Comparison of ENCODE assay signal across 11 cellular contexts in genomic region chr21:41764558-41765392, GRCh38. TPM values are rescaled to one million over a fixed set of nuclear protein-coding genes. Genes with fewer than 3 reads are reported as not detected.
DNase-seq lines count a peak whose midpoint lies in the region; ATAC-seq and TF ChIP-seq lines count a peak whose summit lies in the region.
"Had no signal": no experiment of that assay in that cellular context is flagged by ENCODE, and none has a peak within 500 bp of the region (broad histone marks: within the 10 kb centered on the region; RNA-seq: fewer than 3 reads in every experiment).

No MANE protein-coding gene starts in this region.

- intact Hi-C loops in left ventricle myocardium inferior (cut with micrococcal nuclease), result no loop called here

- H3K27me3 ChIP-seq in Peyer's patch (peaks cover 0 to 22% of the 10 kb centered on the region in 2 donors), foreskin keratinocyte (no peaks in the 10 kb centered on the region), parathyroid adenoma (ENCODE audit: control insufficient read depth, insufficient read depth, low read length) (no peaks in the 10 kb centered on the region), left ventricle myocardium inferior (ENCODE audit: low read depth) (peaks cover 100% of the 10 kb centered on the region)

- H3K4me3 ChIP-seq in Peyer's patch (peak overlapping the region in 2 of 4 donors; percentile 76 to 84), parathyroid adenoma (ENCODE audit: low read depth, low read length) (peak overlapping the region; percentile 79), left ventricle myocardium inferior (no peak overlapping the region)

- H2AFZ ChIP-seq in parathyroid adenoma, result no peak overlapping the region

- ATAC-seq in foreskin keratinocyte, result no peak
- ATAC-seq in GM21367 (IDR thresholded peaks at IDR 0.05; ENCODE audit: unreplicated experiment), result no peak

- peak overlapping the region; percentile 88 for H3K4me2 ChIP-seq in parathyroid adenoma (ENCODE audit: low read length)

- H3K36me3 ChIP-seq in Peyer's patch (no peaks in the 10 kb centered on the region), parathyroid adenoma (ENCODE audit: control insufficient read depth, insufficient read depth, low read length) (no peaks in the 10 kb centered on the region), left ventricle myocardium inferior (no peaks in the 10 kb centered on the region)

- DNase-seq in DMS53 treated with DMSO at 0.1 percent for 48 hours (lab: John Stamatoyannopoulos, UW; ENCODE audit: unreplicated experiment) (peak; percentile 23), Peyer's patch (peak in 1 of 3 donors; percentile 52), foreskin keratinocyte (peak in 1 of 2 donors; percentile 45), DMS153 treated with DMSO at 0.1 percent for 48 hours (lab: John Stamatoyannopoulos, UW; ENCODE audit: unreplicated experiment) (no peak), D341Med (ENCODE audit: low spot score) (no peak), left ventricle myocardium inferior (no peak)
- DNase-seq: stimulated activated CD4-positive, alpha-beta T cell treated with anti-CD3 and anti-CD28 coated beads, Interleukin-4, amount 100 ng/mL, for 24 hours; substantia nigra; T-helper 9 cell had no signal

- H3K9me3 ChIP-seq in Peyer's patch, result no peaks in the 10 kb centered on the region
- no peaks in the 10 kb centered on the region for H3K9me3 ChIP-seq in parathyroid adenoma (ENCODE audit: control insufficient read depth, low read length)
- H3K9me3 ChIP-seq in left ventricle myocardium inferior (replicated peaks), result no peaks in the 10 kb centered on the region

- peaks cover 10% of the 10 kb centered on the region for H3K79me2 ChIP-seq in parathyroid adenoma

- H3K27ac ChIP-seq in Peyer's patch (peak overlapping the region in 3 of 4 donors; percentile 77 to 92 (median 86)), foreskin keratinocyte (peak overlapping the region; percentile 95), parathyroid adenoma (no peak overlapping the region), left ventricle myocardium inferior (replicated peaks) (no peak overlapping the region)

- TF ChIP-seq CTCF in Peyer's patch (IDR thresholded peaks at IDR 0.05) (no peak), foreskin keratinocyte (conservative IDR thresholded peaks at IDR 0.05) (no peak), parathyroid adenoma (IDR thresholded peaks at IDR 0.05) (no peak), left ventricle myocardium inferior (IDR thresholded peaks at IDR 0.05; ENCODE audit: borderline replicate concordance) (no peak)

- peak in 1 of 2 donors; percentile 16 for TF ChIP-seq POLR2A in Peyer's patch (IDR thresholded peaks at IDR 0.05)

- H3K4me1 ChIP-seq in Peyer's patch (peaks cover 4 to 55% (median 12%) of the 10 kb centered on the region in 4 donors), foreskin keratinocyte (peaks cover 36% of the 10 kb centered on the region), parathyroid adenoma (peaks cover 2% of the 10 kb centered on the region), left ventricle myocardium inferior (peaks cover 46% of the 10 kb centered on the region)

- no peak overlapping the region for H3K9ac ChIP-seq in parathyroid adenoma

RNA-seq across cellular contexts. Expression of gene RIPK4, which starts 2.1 kb away (rescaled TPM):
- total RNA-seq in Peyer's patch, result 10 to 100 TPM in 3 of 4 donors, 1 to 10 TPM in 1; 5.0 to 62.5 (median 31.3) TPM
- total RNA-seq in foreskin keratinocyte, result 33.2 and 40.9 TPM in 2 replicates
- 18.9 and 23.8 TPM in 2 replicates for polyA plus RNA-seq in foreskin keratinocyte
- 0.11 TPM for total RNA-seq in left ventricle myocardium inferior

Comparison
In these comparisons a context has a peak if more than half of its experiments do, and no peak if none do; other contexts are left out.
1. H3K27ac ChIP-seq: peak in Peyer's patch (3 of 4) and foreskin keratinocyte (single experiment); none in parathyroid adenoma (single experiment) and left ventricle myocardium inferior (single experiment).